Comparison of ENCODE assay signal across 20 cellular contexts in the genomic region with DNA sequence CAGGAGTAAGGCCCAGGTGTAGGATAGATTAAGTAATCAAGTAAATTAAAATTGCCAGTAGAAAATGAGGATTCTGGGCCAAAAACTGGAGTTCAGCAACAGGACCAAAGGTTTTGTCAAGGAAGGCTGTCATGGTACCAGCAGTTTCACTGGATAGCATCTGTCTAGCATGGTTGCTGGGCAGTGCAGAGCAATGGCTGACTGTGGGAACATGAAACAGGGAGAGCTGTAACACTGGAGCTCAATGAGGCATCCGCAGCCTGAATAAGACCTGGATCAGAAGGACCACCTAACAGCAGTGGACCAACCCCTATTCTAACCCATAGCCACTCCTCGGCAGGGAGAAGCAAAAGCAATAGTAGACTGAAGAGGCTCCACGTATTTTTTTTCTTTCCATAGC.
"Had no signal": no experiment of that assay in that cellular context is flagged by ENCODE, and none has a peak within 500 bp of the region (broad histone marks: within the 10 kb centered on the region; RNA-seq: fewer than 3 reads in every experiment).

No MANE protein-coding gene starts in this region.

- H3K27ac Mint-ChIP-seq: mesothelial cell of epicardium; naive thymus-derived CD8-positive, alpha-beta T cell had no signal

- H3K27me3 Mint-ChIP-seq: naive B cell; naive thymus-derived CD8-positive, alpha-beta T cell had no signal

- H3K36me3 Mint-ChIP-seq: mesothelial cell of epicardium; naive B cell; naive thymus-derived CD8-positive, alpha-beta T cell had no signal

- H3K4me3 Mint-ChIP-seq: mesothelial cell of epicardium; naive B cell; naive thymus-derived CD8-positive, alpha-beta T cell had no signal

- DNase-seq: dermis blood vessel endothelial cell; dorsolateral prefrontal cortex; effector CD4-positive, alpha-beta T cell; effector memory CD4-positive, alpha-beta T cell; foreskin keratinocyte; heart left ventricle; hypothalamus; left cardiac atrium; left lung; left ventricle myocardium superior; lower lobe of right lung; mesenchymal stem cell; mucosa of descending colon; naive B cell; naive thymus-derived CD8-positive, alpha-beta T cell had no signal

- H3K4me1 ChIP-seq: esophagus muscularis mucosa, foreskin keratinocyte, gastroesophageal sphincter, heart left ventricle, left lung, lower lobe of right lung had no signal

- H3K79me2 ChIP-seq: hepatocyte had no signal

- H3K27me3 ChIP-seq: dorsolateral prefrontal cortex, esophagus muscularis mucosa, foreskin keratinocyte, gastroesophageal sphincter, heart left ventricle, hepatocyte, left lung had no signal

- H3K4me2 ChIP-seq: hepatocyte had no signal

- H3K9me3 ChIP-seq: esophagus muscularis mucosa, left lung, lower lobe of right lung, mucosa of descending colon had no signal

- ATAC-seq: foreskin keratinocyte; gastroesophageal sphincter; heart left ventricle; left cardiac atrium; left lung; left ventricle myocardium superior; lower lobe of right lung; mucosa of descending colon; naive thymus-derived CD8-positive, alpha-beta T cell had no signal

- H3K4me1 Mint-ChIP-seq: mesothelial cell of epicardium; naive B cell; naive thymus-derived CD8-positive, alpha-beta T cell had no signal

- H3K36me3 ChIP-seq: esophagus muscularis mucosa, gastroesophageal sphincter, heart left ventricle, left lung, lower lobe of right lung had no signal

- H3K27ac ChIP-seq: coronary artery, dorsolateral prefrontal cortex, esophagus muscularis mucosa, foreskin keratinocyte, gastroesophageal sphincter, heart left ventricle, hepatocyte, left lung, lower lobe of right lung had no signal

- H2AFZ ChIP-seq: hepatocyte had no signal

- H3K4me3 ChIP-seq: coronary artery, dorsolateral prefrontal cortex, esophagus muscularis mucosa, gastroesophageal sphincter, heart left ventricle, hepatocyte, left lung, lower lobe of right lung, mucosa of descending colon had no signal
